8 cellular contexts compared by ENCODE assay signal in the genomic region with DNA sequence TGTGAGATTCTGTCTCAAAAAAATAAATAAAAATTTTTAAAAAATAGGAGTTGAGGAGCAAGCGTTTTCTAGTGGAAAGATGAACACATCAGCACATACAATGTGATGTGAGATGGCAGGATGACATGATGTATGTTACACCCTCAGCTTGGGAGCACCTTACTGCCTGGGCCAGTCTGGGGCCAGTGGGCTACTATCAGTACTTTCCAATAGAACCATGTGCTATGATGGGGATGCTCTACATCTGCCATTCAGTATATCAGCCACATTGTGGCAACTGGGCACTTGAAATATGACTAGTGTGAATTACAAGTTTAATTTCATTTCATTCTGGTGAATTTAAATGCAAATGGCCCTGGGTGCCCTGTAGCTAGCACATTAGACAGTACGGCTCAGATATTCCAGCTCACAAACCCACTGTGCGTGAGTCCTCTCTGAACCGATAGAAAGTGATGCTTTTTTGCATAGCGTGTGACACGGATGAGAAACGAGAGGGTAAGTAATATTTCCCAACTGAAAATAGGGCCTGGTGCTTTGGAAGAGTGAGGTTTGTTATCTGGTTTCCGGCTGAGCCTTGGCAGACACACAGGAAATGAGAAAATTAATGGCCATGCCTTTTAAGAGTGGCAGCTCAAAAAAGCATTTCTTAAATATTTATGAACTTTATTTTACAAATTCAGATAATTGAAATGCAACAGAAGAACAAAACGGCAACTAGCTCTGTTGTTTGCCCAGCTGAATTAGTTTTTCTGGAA.
DNase-seq lines count a peak whose midpoint lies in the region; ATAC-seq lines count a peak whose summit lies in the region.

No MANE protein-coding gene starts in this region.

- ATAC-seq in HG03135 (IDR thresholded peaks at IDR 0.05; ENCODE audit: unreplicated experiment) (peak; percentile 62), esophagus mucosa (no peak)

- peak overlapping the region; percentile 90 for H3K27ac Mint-ChIP-seq in activated CD4-positive, alpha-beta T cell treated with anti-CD3 and anti-CD28 coated beads, Interleukin-2, amount 10 ng/mL, durations not matched to agents 24 days and 14 days

- no peaks in the 10 kb centered on the region for H3K27me3 Mint-ChIP-seq in activated CD4-positive, alpha-beta T cell treated with anti-CD3 and anti-CD28 coated beads, Interleukin-2, amount 10 ng/mL, durations not matched to agents 24 days and 14 days

- H3K4me1 Mint-ChIP-seq in activated CD4-positive, alpha-beta T cell treated with anti-CD3 and anti-CD28 coated beads, Interleukin-2, amount 10 ng/mL, durations not matched to agents 24 days and 14 days = peaks cover 36% of the 10 kb centered on the region

- H3K36me3 Mint-ChIP-seq in activated CD4-positive, alpha-beta T cell treated with anti-CD3 and anti-CD28 coated beads, Interleukin-2, amount 10 ng/mL, durations not matched to agents 24 days and 14 days (ENCODE audit: low read depth) = peaks cover 17% of the 10 kb centered on the region

- H3K4me3 Mint-ChIP-seq in activated CD4-positive, alpha-beta T cell treated with anti-CD3 and anti-CD28 coated beads, Interleukin-2, amount 10 ng/mL, durations not matched to agents 24 days and 14 days = peak overlapping the region; percentile 37

- H3K9me3 Mint-ChIP-seq in activated CD4-positive, alpha-beta T cell treated with anti-CD3 and anti-CD28 coated beads, Interleukin-2, amount 10 ng/mL, durations not matched to agents 24 days and 14 days = no peaks in the 10 kb centered on the region

- DNase-seq in activated CD4-positive, alpha-beta T cell treated with anti-CD3 and anti-CD28 coated beads, Interleukin-2, amount 10 ng/mL, durations not matched to agents 24 days and 14 days = peak; percentile 71
- DNase-seq in activated CD4-positive, alpha-beta T cell treated with anti-CD3 and anti-CD28 coated beads, Interleukin-2, amount 50 U/mL, for 1 hour = no peak
- DNase-seq in UCSD-AML1 (lab: John Stamatoyannopoulos, UW; ENCODE audit: unreplicated experiment) (peak; percentile 54), islet precursor cell (peak; percentile 5), EL (no peak), NCI-H82 (lab: John Stamatoyannopoulos, UW) (no peak)

- intact Hi-C loops in activated CD4-positive, alpha-beta T cell treated with anti-CD3 and anti-CD28 coated beads, Interleukin-2, amount 10 ng/mL, durations not matched to agents 24 days and 14 days (cut with micrococcal nuclease) = loop anchor here (1.0 to 10.0 kb wide), 6 partner anchors 20 to 201 kb away; no protein-coding TSS in a partner anchor

Comparison
In these comparisons a context has a peak if more than half of its experiments do, and no peak if none do; other contexts are left out.
1. DNase-seq: peak in activated CD4-positive, alpha-beta T cell treated with anti-CD3 and anti-CD28 coated beads, Interleukin-2, amount 10 ng/mL, durations not matched to agents 24 days and 14 days (single experiment), UCSD-AML1 (single experiment) and islet precursor cell (single experiment); none in activated CD4-positive, alpha-beta T cell treated with anti-CD3 and anti-CD28 coated beads, Interleukin-2, amount 50 U/mL, for 1 hour (single experiment), EL (single experiment) and NCI-H82 (single experiment).